13 cellular contexts compared by ENCODE assay signal in the genomic region with DNA sequence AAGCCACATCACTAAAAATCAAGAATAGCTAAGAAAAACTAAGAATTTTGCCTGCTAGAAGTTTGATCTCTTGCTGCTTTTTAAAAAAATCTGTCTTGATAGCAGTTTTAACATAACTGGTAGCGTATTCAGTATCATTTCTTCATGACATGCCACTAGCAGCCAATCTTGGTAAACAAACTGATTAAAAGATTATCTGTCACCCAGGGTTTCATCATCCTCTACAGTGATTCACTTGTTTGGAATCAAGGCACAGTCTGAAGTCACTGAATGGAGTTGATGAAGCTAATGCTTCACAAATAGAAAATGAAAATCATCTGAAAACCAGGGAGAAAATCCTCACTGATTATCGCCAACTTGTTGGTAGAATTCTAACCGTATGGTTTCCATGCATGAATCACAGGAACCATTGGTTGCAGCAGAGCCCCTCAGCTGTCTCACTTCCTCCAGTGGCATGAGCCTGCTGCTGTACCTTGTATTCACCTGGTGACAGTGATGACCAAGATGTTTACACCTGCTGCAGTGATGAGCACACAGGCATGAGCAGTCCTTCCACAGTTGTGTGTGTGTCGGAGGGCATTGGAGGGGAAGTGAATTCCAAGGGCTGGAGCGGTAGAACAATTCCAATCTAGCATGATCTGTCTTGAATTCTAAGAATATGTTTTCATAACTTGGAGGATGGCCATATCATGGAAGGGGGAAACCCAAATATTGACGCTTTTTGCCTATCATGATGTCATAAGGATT.
DNase-seq lines count a peak whose midpoint lies in the region; ATAC-seq and TF ChIP-seq lines count a peak whose summit lies in the region.
"Had no signal": no experiment of that assay in that cellular context is flagged by ENCODE, and none has a peak within 500 bp of the region (broad histone marks: within the 10 kb centered on the region; RNA-seq: fewer than 3 reads in every experiment).

No MANE protein-coding gene starts in this region.

- ATAC-seq in activated T-cell treated with anti-CD3 and anti-CD28 coated beads, Interleukin-2, amount 50 U/mL, for 72 hours (replicated peaks in 1 of 2) = peak; percentile 39
- no peak for ATAC-seq in HG03521 (IDR thresholded peaks at IDR 0.05; ENCODE audit: unreplicated experiment)

- H3K27ac ChIP-seq in SK-N-SH (ENCODE audit: low read depth in 2 of 2, low read length in 1 of 2) (peak overlapping the region in 1 of 2 experiments; percentile 62; a peak in 2 of 4 replicates), tibial artery (peak overlapping the region; percentile 51 to 64)
- H3K27ac ChIP-seq: lower lobe of right lung, right atrium auricular region had no signal

- intact Hi-C loops in tibial artery (cut with DNase I; ENCODE audit: low total_unique reads) = no loop called here

- POLR2A ChIA-PET in SK-N-SH (lab: Yijun Ruan, JAX) = no interaction called here

- TF ChIP-seq CTCF in SK-N-SH (IDR thresholded peaks at IDR 0.05) (no peak), foreskin fibroblast (IDR thresholded peaks at IDR 0.05; ENCODE audit: low read depth, low read length) (no peak), tibial artery (IDR thresholded peaks at IDR 0.05) (no peak)

- H3K4me3 ChIP-seq in SK-N-SH (ENCODE audit: low read depth in 2 of 2, low read length in 1 of 2) (no peak overlapping the region), foreskin fibroblast (ENCODE audit: low read depth in 1 of 2, low read length in 2 of 2) (peak overlapping the region; percentile 10 to 12), tibial artery (no peak overlapping the region)
- H3K4me3 ChIP-seq: lower lobe of right lung, right atrium auricular region had no signal

- no peaks in the 10 kb centered on the region for H3K9me2 ChIP-seq in SK-N-SH

- H3K4me3 Mint-ChIP-seq in activated T-cell treated with anti-CD3 and anti-CD28 coated beads, Interleukin-2, amount 50 U/mL, for 72 hours = no peak overlapping the region
- H3K4me3 Mint-ChIP-seq: activated T-helper 1 cell treated with anti-CD3 and anti-CD28 coated beads, Interleukin-12 subunit alpha, Interleukin-12 subunit beta, Interleukin-2, Interleukin-4 antibody, amounts not matched to agents 30 ng/mL and 10 ng/mL and 1 ng/mL, durations not matched to agents 14 hours and 24 hours and 36 hours; B cell had no signal

- peaks cover 23% of the 10 kb centered on the region for H3F3A ChIP-seq in SK-N-SH (replicated peaks; ENCODE audit: insufficient read depth)

- DNase-seq in activated T-cell treated with anti-CD3 and anti-CD28 coated beads, Interleukin-2, amount 50 U/mL, for 72 hours = peak in 1 of 2 donors; percentile 3
- DNase-seq in activated T-cell treated with anti-CD3 and anti-CD28 coated beads for 4 hours = no peak
- no peak for DNase-seq in SK-N-SH
- DNase-seq in foreskin fibroblast = peak; percentile 79 to 88
- DNase-seq in tibial artery = no peak
- no peak for DNase-seq in stimulated activated naive CD4-positive, alpha-beta T cell (lab: John Stamatoyannopoulos, UW)
- no peak for DNase-seq in NCI-H2107 (lab: John Stamatoyannopoulos, UW)
- DNase-seq: lower lobe of right lung, NCI-H524 had no signal

- H2AFZ ChIP-seq in SK-N-SH (ENCODE audit: low read depth) = no peak overlapping the region

- no peaks in the 10 kb centered on the region for H4K20me1 ChIP-seq in SK-N-SH (ENCODE audit: insufficient read depth)

- WGBS in SK-N-SH (ENCODE audit: low lambda C conversion rate) = 68% methylated on average over 6 of the region's 6 CpGs

- peak overlapping the region; percentile 40 for H3K4me2 ChIP-seq in SK-N-SH

- H3K9me3 ChIP-seq in SK-N-SH (no peaks in the 10 kb centered on the region), tibial artery (no peaks in the 10 kb centered on the region)
- H3K9me3 ChIP-seq: lower lobe of right lung, right atrium auricular region had no signal

- no peak overlapping the region for H3K27ac Mint-ChIP-seq in activated T-cell treated with anti-CD3 and anti-CD28 coated beads, Interleukin-2, amount 50 U/mL, for 72 hours
- H3K27ac Mint-ChIP-seq: activated T-helper 1 cell treated with anti-CD3 and anti-CD28 coated beads, Interleukin-12 subunit alpha, Interleukin-12 subunit beta, Interleukin-2, Interleukin-4 antibody, amounts not matched to agents 30 ng/mL and 10 ng/mL and 1 ng/mL, durations not matched to agents 14 hours and 24 hours and 36 hours; B cell had no signal

- H3K9me3 Mint-ChIP-seq in activated T-cell treated with anti-CD3 and anti-CD28 coated beads, Interleukin-2, amount 50 U/mL, for 72 hours = no peaks in the 10 kb centered on the region
- H3K9me3 Mint-ChIP-seq: activated T-helper 1 cell treated with anti-CD3 and anti-CD28 coated beads, Interleukin-12 subunit alpha, Interleukin-12 subunit beta, Interleukin-2, Interleukin-4 antibody, amounts not matched to agents 30 ng/mL and 10 ng/mL and 1 ng/mL, durations not matched to agents 14 hours and 24 hours and 36 hours had no signal

- H3K27me3 ChIP-seq in SK-N-SH (ENCODE audit: insufficient read depth) (no peaks in the 10 kb centered on the region), tibial artery (no peaks in the 10 kb centered on the region)
- H3K27me3 ChIP-seq: right atrium auricular region had no signal

- H3K4me1 Mint-ChIP-seq in activated T-cell treated with anti-CD3 and anti-CD28 coated beads, Interleukin-2, amount 50 U/mL, for 72 hours (ENCODE audit: low read depth) = peaks cover 17% of the 10 kb centered on the region
- H3K4me1 Mint-ChIP-seq: B cell had no signal

- H3K27me3 Mint-ChIP-seq in activated T-cell treated with anti-CD3 and anti-CD28 coated beads, Interleukin-2, amount 50 U/mL, for 72 hours (ENCODE audit: low read depth) = no peaks in the 10 kb centered on the region
- H3K27me3 Mint-ChIP-seq: B cell had no signal

- TF ChIP-seq RAD21 in SK-N-SH (IDR thresholded peaks at IDR 0.05; ENCODE audit: low read length) = no peak

- no peak overlapping the region for H3K9ac ChIP-seq in SK-N-SH

- no peaks in the 10 kb centered on the region for H3K36me3 Mint-ChIP-seq in activated T-cell treated with anti-CD3 and anti-CD28 coated beads, Interleukin-2, amount 50 U/mL, for 72 hours (ENCODE audit: insufficient read depth in 2 of 2)

- CTCF ChIA-PET in SK-N-SH (lab: Yijun Ruan, JAX) = no interaction called here

- H3K4me1 ChIP-seq in SK-N-SH (ENCODE audit: control insufficient read depth in 1 of 2, insufficient read depth in 2 of 2, low read depth in 1 of 2, low read length in 1 of 2) (peaks cover 0 to 34% of the 10 kb centered on the region in 2 experiments; a peak in 3 of 4 replicates), tibial artery (peaks cover 0 to 68% (median 23%) of the 10 kb centered on the region in 4 donors)
- H3K4me1 ChIP-seq: lower lobe of right lung, right atrium auricular region had no signal

- H3K36me3 ChIP-seq in SK-N-SH (replicated peaks in 1 of 2; ENCODE audit: control insufficient read depth in 1 of 2, insufficient read depth in 2 of 2, low read length in 1 of 2) (no peaks in the 10 kb centered on the region), tibial artery (no peaks in the 10 kb centered on the region)
- H3K36me3 ChIP-seq: lower lobe of right lung, right atrium auricular region had no signal

- H3K79me2 ChIP-seq in SK-N-SH (ENCODE audit: insufficient read depth) = peaks cover 19% of the 10 kb centered on the region

- peak in 1 of 2 experiments; percentile 41; a peak in 1 of 4 replicates for TF ChIP-seq EP300 in SK-N-SH (IDR thresholded peaks at IDR 0.05; ENCODE audit: borderline replicate concordance in 1 of 2, low read depth in 1 of 2, low read length in 1 of 2)

TF ChIP-seq in SK-N-SH, 30 proteins besides CTCF, POLR2A, EP300 and RAD21 (continues in another document):
- TF ChIP-seq, protein P1, sequence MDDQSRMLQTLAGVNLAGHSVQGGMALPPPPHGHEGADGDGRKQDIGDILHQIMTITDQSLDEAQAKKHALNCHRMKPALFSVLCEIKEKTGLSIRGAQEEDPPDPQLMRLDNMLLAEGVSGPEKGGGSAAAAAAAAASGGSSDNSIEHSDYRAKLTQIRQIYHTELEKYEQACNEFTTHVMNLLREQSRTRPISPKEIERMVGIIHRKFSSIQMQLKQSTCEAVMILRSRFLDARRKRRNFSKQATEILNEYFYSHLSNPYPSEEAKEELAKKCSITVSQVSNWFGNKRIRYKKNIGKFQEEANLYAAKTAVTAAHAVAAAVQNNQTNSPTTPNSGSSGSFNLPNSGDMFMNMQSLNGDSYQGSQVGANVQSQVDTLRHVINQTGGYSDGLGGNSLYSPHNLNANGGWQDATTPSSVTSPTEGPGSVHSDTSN (IDR thresholded peaks at IDR 0.05) = peak; percentile 68
- TF ChIP-seq TAF1 (IDR thresholded peaks at IDR 0.05; ENCODE audit: borderline replicate concordance, low read depth, low read length) = no peak
- no peak for TF ChIP-seq SIN3A (IDR thresholded peaks at IDR 0.05; ENCODE audit: borderline replicate concordance, low read depth, low read length)
- no peak for TF ChIP-seq CHD2 (IDR thresholded peaks at IDR 0.05; ENCODE audit: low read length, partially characterized antibody)
- TF ChIP-seq, protein P2, sequence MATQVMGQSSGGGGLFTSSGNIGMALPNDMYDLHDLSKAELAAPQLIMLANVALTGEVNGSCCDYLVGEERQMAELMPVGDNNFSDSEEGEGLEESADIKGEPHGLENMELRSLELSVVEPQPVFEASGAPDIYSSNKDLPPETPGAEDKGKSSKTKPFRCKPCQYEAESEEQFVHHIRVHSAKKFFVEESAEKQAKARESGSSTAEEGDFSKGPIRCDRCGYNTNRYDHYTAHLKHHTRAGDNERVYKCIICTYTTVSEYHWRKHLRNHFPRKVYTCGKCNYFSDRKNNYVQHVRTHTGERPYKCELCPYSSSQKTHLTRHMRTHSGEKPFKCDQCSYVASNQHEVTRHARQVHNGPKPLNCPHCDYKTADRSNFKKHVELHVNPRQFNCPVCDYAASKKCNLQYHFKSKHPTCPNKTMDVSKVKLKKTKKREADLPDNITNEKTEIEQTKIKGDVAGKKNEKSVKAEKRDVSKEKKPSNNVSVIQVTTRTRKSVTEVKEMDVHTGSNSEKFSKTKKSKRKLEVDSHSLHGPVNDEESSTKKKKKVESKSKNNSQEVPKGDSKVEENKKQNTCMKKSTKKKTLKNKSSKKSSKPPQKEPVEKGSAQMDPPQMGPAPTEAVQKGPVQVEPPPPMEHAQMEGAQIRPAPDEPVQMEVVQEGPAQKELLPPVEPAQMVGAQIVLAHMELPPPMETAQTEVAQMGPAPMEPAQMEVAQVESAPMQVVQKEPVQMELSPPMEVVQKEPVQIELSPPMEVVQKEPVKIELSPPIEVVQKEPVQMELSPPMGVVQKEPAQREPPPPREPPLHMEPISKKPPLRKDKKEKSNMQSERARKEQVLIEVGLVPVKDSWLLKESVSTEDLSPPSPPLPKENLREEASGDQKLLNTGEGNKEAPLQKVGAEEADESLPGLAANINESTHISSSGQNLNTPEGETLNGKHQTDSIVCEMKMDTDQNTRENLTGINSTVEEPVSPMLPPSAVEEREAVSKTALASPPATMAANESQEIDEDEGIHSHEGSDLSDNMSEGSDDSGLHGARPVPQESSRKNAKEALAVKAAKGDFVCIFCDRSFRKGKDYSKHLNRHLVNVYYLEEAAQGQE (IDR thresholded peaks at IDR 0.05; ENCODE audit: low read depth, low read length) = no peak
- TF ChIP-seq TCF12 (IDR thresholded peaks at IDR 0.05) = peak; percentile 44
- TF ChIP-seq NRF1 (IDR thresholded peaks at IDR 0.05; ENCODE audit: low read depth, low read length) = no peak
- TF ChIP-seq FOSL2 (IDR thresholded peaks at IDR 0.05; ENCODE audit: borderline replicate concordance, low read depth) = peak; percentile 66; the same call in 1 of the 2 replicates

Comparison
In these comparisons a context has a peak if more than half of its experiments do, and no peak if none do; other contexts are left out.
1. DNase-seq: peak in foreskin fibroblast (2 of 2); none in activated T-cell treated with anti-CD3 and anti-CD28 coated beads for 4 hours (single experiment), SK-N-SH (single experiment), tibial artery (0 of 2), stimulated activated naive CD4-positive, alpha-beta T cell (0 of 6) and NCI-H2107 (single experiment).
2. H3K4me3 ChIP-seq: peak in foreskin fibroblast (2 of 2); none in SK-N-SH (0 of 2) and tibial artery (0 of 2).